In genomic region chr14:33951183-33951840, GRCh38 we compare ENCODE assay signal across 9 cellular contexts. TPM values are rescaled to one million over a fixed set of nuclear protein-coding genes. Genes with fewer than 3 reads are reported as not detected.
DNase-seq lines count a peak whose midpoint lies in the region; ATAC-seq, FAIRE-seq and TF ChIP-seq lines count a peak whose summit lies in the region.
"Had no signal": no experiment of that assay in that cellular context is flagged by ENCODE, and none has a peak within 500 bp of the region (broad histone marks: within the 10 kb centered on the region; RNA-seq: fewer than 3 reads in every experiment).

No MANE protein-coding gene starts in this region.

- no peak for DNase-seq in activated T-cell treated with anti-CD3 and anti-CD28 coated beads, Interleukin-2, amount 50 U/mL, for 72 hours
- DNase-seq in activated T-cell treated with anti-CD3 and anti-CD28 coated beads, Interleukin-2, amount 50 U/mL, for 1 hour: no peak
- DNase-seq in kidney (no peak), NCI-H2081 treated with DMSO at 0.1 percent for 48 hours (lab: John Stamatoyannopoulos, UW) (no peak)
- DNase-seq in activated CD4-positive, CD25-positive, alpha-beta regulatory T cell (lab: John Stamatoyannopoulos, UW): no peak

- H3K4me3 ChIP-seq in kidney (ENCODE audit: low read length in 2 of 2): peak overlapping the region; percentile 35 to 72
- peak overlapping the region; percentile 89 for H3K4me3 ChIP-seq in thymus (ENCODE audit: low read length)

- H3K36me3 Mint-ChIP-seq in activated T-cell treated with anti-CD3 and anti-CD28 coated beads, Interleukin-2, amount 50 U/mL, for 72 hours (ENCODE audit: insufficient read depth in 2 of 2): no peaks in the 10 kb centered on the region
- H3K36me3 Mint-ChIP-seq in activated T-helper 17 cell treated with anti-CD3 and anti-CD28 coated beads, Interleukin-2, amount 50 U/mL, for 72 hours (ENCODE audit: low read depth): peaks cover 34% of the 10 kb centered on the region

- no peak for ATAC-seq in activated T-cell treated with anti-CD3 and anti-CD28 coated beads, Interleukin-2, amount 50 U/mL, for 72 hours (replicated peaks in 1 of 2)
- no peak for ATAC-seq in activated T-helper 17 cell treated with anti-CD3 and anti-CD28 coated beads, Interleukin-2, amount 50 U/mL, for 72 hours (replicated peaks)
- ATAC-seq in HG02798 (IDR thresholded peaks at IDR 0.05; ENCODE audit: poor library complexity, unreplicated experiment): no peak

- peak overlapping the region in 1 of 2 donors; percentile 17 for H3K9ac ChIP-seq in kidney (ENCODE audit: low read length in 2 of 2)

- WGBS in thymus: 15% methylated on average over 11 of the region's 11 CpGs

- H3K4me3 Mint-ChIP-seq in activated T-cell treated with anti-CD3 and anti-CD28 coated beads, Interleukin-2, amount 50 U/mL, for 72 hours: peak overlapping the region; percentile 89 to 95
- peak overlapping the region; percentile 68 for H3K4me3 Mint-ChIP-seq in activated T-helper 17 cell treated with anti-CD3 and anti-CD28 coated beads, Interleukin-2, amount 50 U/mL, for 72 hours

- peaks cover 19% of the 10 kb centered on the region for H3K4me1 Mint-ChIP-seq in activated T-cell treated with anti-CD3 and anti-CD28 coated beads, Interleukin-2, amount 50 U/mL, for 72 hours (ENCODE audit: low read depth)
- H3K4me1 Mint-ChIP-seq in activated T-helper 17 cell treated with anti-CD3 and anti-CD28 coated beads, Interleukin-2, amount 50 U/mL, for 72 hours: peaks cover 12% of the 10 kb centered on the region

- H3K9me3 ChIP-seq in kidney (ENCODE audit: control insufficient read depth in 1 of 2, low read length in 2 of 2) (no peaks in the 10 kb centered on the region), thymus (ENCODE audit: control insufficient read depth) (no peaks in the 10 kb centered on the region)

- H3K27ac Mint-ChIP-seq in activated T-cell treated with anti-CD3 and anti-CD28 coated beads, Interleukin-2, amount 50 U/mL, for 72 hours: no peak overlapping the region
- H3K27ac Mint-ChIP-seq in activated T-helper 17 cell treated with anti-CD3 and anti-CD28 coated beads, Interleukin-2, amount 50 U/mL, for 72 hours: no peak overlapping the region

- intact Hi-C loops in kidney (cut with DNase I): no loop called here

- peaks cover 5% of the 10 kb centered on the region for H3K27me3 ChIP-seq in thymus (ENCODE audit: control insufficient read depth, insufficient read depth)

- H3K36me3 ChIP-seq in kidney (ENCODE audit: control insufficient read depth in 1 of 2, insufficient read depth in 2 of 2, low read length in 2 of 2) (no peaks in the 10 kb centered on the region), thymus (ENCODE audit: control insufficient read depth, insufficient read depth) (no peaks in the 10 kb centered on the region)

- H3K27ac ChIP-seq in kidney (ENCODE audit: low read depth in 2 of 2, low read length in 2 of 2): no peak overlapping the region
- H3K27ac ChIP-seq in thymus (ENCODE audit: low read depth): no peak overlapping the region

- no peak for TF ChIP-seq CTCF in kidney (IDR thresholded peaks at IDR 0.05; ENCODE audit: borderline replicate concordance, extremely low read depth, insufficient read depth)

- H3K4me1 ChIP-seq in kidney (ENCODE audit: control insufficient read depth in 1 of 2, insufficient read depth in 1 of 2, low read depth in 1 of 2, low read length in 2 of 2) (peaks cover 4 to 8% of the 10 kb centered on the region in 2 donors), thymus (ENCODE audit: control insufficient read depth, insufficient read depth, low read length) (peaks cover 19% of the 10 kb centered on the region)

- FAIRE-seq in kidney (lab: Jason Lieb, UNC): no peak
- FAIRE-seq: endometrium had no signal

- no peaks in the 10 kb centered on the region for H3K9me3 Mint-ChIP-seq in activated T-cell treated with anti-CD3 and anti-CD28 coated beads, Interleukin-2, amount 50 U/mL, for 72 hours
- no peaks in the 10 kb centered on the region for H3K9me3 Mint-ChIP-seq in activated T-helper 17 cell treated with anti-CD3 and anti-CD28 coated beads, Interleukin-2, amount 50 U/mL, for 72 hours

- H3K27me3 Mint-ChIP-seq in activated T-cell treated with anti-CD3 and anti-CD28 coated beads, Interleukin-2, amount 50 U/mL, for 72 hours (ENCODE audit: low read depth): peaks cover 54% of the 10 kb centered on the region
- H3K27me3 Mint-ChIP-seq in activated T-helper 17 cell treated with anti-CD3 and anti-CD28 coated beads, Interleukin-2, amount 50 U/mL, for 72 hours: no peaks in the 10 kb centered on the region

RNA-seq across cellular contexts. Expression of gene EGLN3, which starts 0.4 kb away (rescaled TPM):
- total RNA-seq in activated T-cell treated with anti-CD3 and anti-CD28 coated beads, Interleukin-2, amount 50 U/mL, for 72 hours: 1 to 10 TPM; 2.6 to 8.2 TPM
- 10 to 100 TPM; 22.7 to 61.4 TPM for total RNA-seq in activated T-helper 17 cell treated with anti-CD3 and anti-CD28 coated beads, Interleukin-2, amount 50 U/mL, for 72 hours
- 22.5 TPM for total RNA-seq in kidney
- polyA plus RNA-seq in kidney (ENCODE audit: insufficient read depth, low read depth, low replicate concordance) (19.6 TPM), thymus (8.6 TPM)
